In the genomic region with DNA sequence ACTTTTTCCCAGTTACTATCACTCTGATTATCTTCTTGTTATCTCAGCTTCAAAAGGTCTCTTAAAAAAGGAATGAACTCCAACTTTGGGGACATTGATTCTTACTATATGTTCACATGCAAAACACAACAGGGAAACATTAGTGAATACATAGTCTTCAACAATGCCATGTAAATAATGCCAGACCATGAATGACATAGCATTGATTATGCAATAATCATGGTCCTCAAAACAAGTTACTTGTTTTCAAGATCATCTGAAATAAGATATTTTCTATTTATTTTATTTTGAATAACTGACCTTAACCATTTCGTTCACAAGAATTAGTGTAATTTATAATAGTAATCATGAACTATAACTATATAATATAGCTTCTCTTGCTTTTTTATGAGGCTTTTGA, we compare ENCODE assay signal across 35 cellular contexts.
"Had no signal": no experiment of that assay in that cellular context is flagged by ENCODE, and none has a peak within 500 bp of the region (broad histone marks: within the 10 kb centered on the region; RNA-seq: fewer than 3 reads in every experiment).

No MANE protein-coding gene starts in this region.

- H3K27me3 ChIP-seq: MG63 had no signal

- H3K36me3 ChIP-seq: MG63 had no signal

- H3K4me3 ChIP-seq: MG63 had no signal

- DNase-seq: Kasumi-1, MG63, MM.1S, MV-4-11, NCI-H1048, NCI-H1092, NCI-H1092 treated with DMSO at 0.1 percent for 48 hours, NCI-H1105, NCI-H1105 treated with DMSO at 0.1 percent for 48 hours, NCI-H1417, NCI-H1417 treated with DMSO at 0.1 percent for 48 hours, NCI-H1436, NCI-H1436 treated with DMSO at 0.1 percent for 48 hours, NCI-H146, NCI-H1694, NCI-H1694 treated with DMSO at 0.1 percent for 48 hours, NCI-H187, NCI-H187 treated with DMSO at 0.1 percent for 48 hours, NCI-H1930, NCI-H2029, NCI-H2029 treated with DMSO at 0.1 percent for 48 hours, NCI-H2081, NCI-H2081 treated with DMSO at 0.1 percent for 48 hours, NCI-H2107, NCI-H2171, NCI-H2171 treated with DMSO at 0.1 percent for 48 hours, NCI-H2227 treated with DMSO at 0.1 percent for 48 hours, NCI-H226, NCI-H345, NCI-H446, NCI-H446 treated with DMSO at 0.1 percent for 48 hours, NCI-H510A, NCI-H510A treated with DMSO at 0.1 percent for 48 hours, NCI-H524, NCI-H524 treated with DMSO at 0.1 percent for 48 hours had no signal

- H3K9me3 ChIP-seq: MG63 had no signal
